Comparison of ENCODE assay signal across 8 cellular contexts in the genomic region with DNA sequence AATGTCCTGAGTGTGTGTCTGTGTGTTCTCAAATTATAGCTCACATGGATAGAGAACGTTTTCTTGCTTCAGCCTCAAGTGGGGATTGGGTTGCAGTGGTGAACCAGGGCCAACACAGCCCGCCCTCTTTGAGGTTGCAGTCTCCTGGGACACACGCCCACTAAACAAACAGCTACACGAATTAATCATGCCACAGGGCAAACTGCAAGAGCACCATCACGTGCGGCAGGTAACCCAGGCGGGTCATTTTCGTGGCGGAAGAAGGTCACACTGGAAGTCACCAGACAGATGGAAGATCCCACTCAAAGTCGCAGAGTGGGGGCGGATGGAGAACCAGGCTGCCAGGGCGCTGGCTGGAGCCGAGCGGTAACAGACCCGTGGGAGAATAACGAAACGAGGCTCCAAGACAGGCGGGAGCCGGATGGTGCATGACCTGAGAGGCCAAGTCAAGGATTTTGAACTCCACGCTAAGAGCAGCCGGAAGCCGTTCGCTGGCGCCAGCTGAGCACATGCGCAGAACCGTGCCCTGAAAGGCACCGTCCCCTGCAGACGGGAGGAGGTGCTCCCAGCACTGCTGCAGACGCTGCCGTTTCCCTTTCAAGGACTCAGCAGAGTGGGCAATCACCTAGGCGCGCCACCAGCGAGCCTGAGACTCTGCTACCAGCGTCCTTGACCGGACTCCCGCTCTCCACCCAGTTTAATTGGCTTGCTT. TPM values are rescaled to one million over a fixed set of nuclear protein-coding genes. Genes with fewer than 3 reads are reported as not detected.
A peak's percentile ranks its signal among the peaks of the same experiment; 100 is the strongest.
DNase-seq lines count a peak whose midpoint lies in the region; ATAC-seq and TF ChIP-seq lines count a peak whose summit lies in the region.

No MANE protein-coding gene starts in this region.

- POLR2A ChIA-PET in A673 (lab: Charles Lee; ENCODE audit: low non-redundant PET) = no interaction called here

- H3K36me3 ChIP-seq in A673 (ENCODE audit: insufficient read depth, low read length, poor library complexity, severe bottlenecking) = no peaks in the 10 kb centered on the region
- no peaks in the 10 kb centered on the region for H3K36me3 ChIP-seq in Karpas-422 (ENCODE audit: insufficient read depth, low read length)

- no peaks in the 10 kb centered on the region for H3K9me2 ChIP-seq in Karpas-422 (replicated peaks; ENCODE audit: insufficient read depth, low read length)

- H3K4me3 ChIP-seq in A673 (ENCODE audit: low read depth, low read length, poor library complexity, severe bottlenecking) = peak overlapping the region; percentile 46
- H3K4me3 ChIP-seq in Karpas-422 (ENCODE audit: low read length) = peak overlapping the region; percentile 58
- H3K4me3 ChIP-seq in epithelial cell of proximal tubule (ENCODE audit: low read depth, low read length) = peak overlapping the region; percentile 49

- intact Hi-C loops in A673 (cut with micrococcal nuclease; ENCODE audit: unreplicated experiment) = no loop called here

- H3K27ac ChIP-seq in A673 (ENCODE audit: low read depth, low read length, poor library complexity, severe bottlenecking) (no peak overlapping the region), Karpas-422 (ENCODE audit: low read length) (no peak overlapping the region)

- TF ChIP-seq CTCF in A673 (conservative IDR thresholded peaks at IDR 0.05; ENCODE audit: low read depth, low read length) (no peak), GM13976 (IDR thresholded peaks at IDR 0.05; ENCODE audit: borderline replicate concordance, control extremely low read depth, extremely low read depth, insufficient read depth, missing control alignments) (no peak), epithelial cell of proximal tubule (conservative IDR thresholded peaks at IDR 0.05; ENCODE audit: low read depth, low read length) (no peak), omental fat pad (IDR thresholded peaks at IDR 0.05) (no peak)

- H3K27me3 ChIP-seq in A673 (replicated peaks; ENCODE audit: insufficient read depth, low read depth, low read length, poor library complexity) (no peaks in the 10 kb centered on the region), Karpas-422 (ENCODE audit: low read length) (no peaks in the 10 kb centered on the region)

- H3K4me1 ChIP-seq in A673 (ENCODE audit: insufficient read depth, low read length, poor library complexity, severe bottlenecking) (peaks cover 10% of the 10 kb centered on the region), Karpas-422 (ENCODE audit: low read length) (peaks cover 20% of the 10 kb centered on the region)

- H3K9ac ChIP-seq in Karpas-422 (ENCODE audit: low read length) = peak overlapping the region; percentile 61

- H3K9me3 ChIP-seq in A673 (ENCODE audit: low read depth, low read length, poor library complexity, severe bottlenecking) (no peaks in the 10 kb centered on the region), Karpas-422 (ENCODE audit: low read length) (no peaks in the 10 kb centered on the region)

- ATAC-seq in omental fat pad (ENCODE audit: low FRiP score) (peak; percentile 57), GM18517 (IDR thresholded peaks at IDR 0.05; ENCODE audit: unreplicated experiment) (no peak), GM21717 (IDR thresholded peaks at IDR 0.05; ENCODE audit: unreplicated experiment) (no peak)

- H3K79me2 ChIP-seq in Karpas-422 (ENCODE audit: low read length) = no peaks in the 10 kb centered on the region

- no TSS peak for BruUV-seq in A673 (replicated peaks; lab: Mats Ljungman, UMichigan)

- H2AFZ ChIP-seq in Karpas-422 (ENCODE audit: low read length) = peak overlapping the region; percentile 70; the same call in 1 of the 2 replicates

- peak overlapping the region; percentile 68 for H3K4me2 ChIP-seq in Karpas-422 (ENCODE audit: low read depth, low read length, poor library complexity, severe bottlenecking)

- CTCF ChIA-PET in A673 (lab: Charles Lee) = no interaction called here

- in situ Hi-C loops in GM13976 (cut with MboI; ENCODE audit: low sequenced_read_pairs, unreplicated experiment) = no loop called here

- DNase-seq in A673 (ENCODE audit: low spot score) = peak; percentile 60
- peak; percentile 69 for DNase-seq in GM13976 (ENCODE audit: low spot score)
- peak; percentile 86 for DNase-seq in Karpas-422
- DNase-seq in SK-N-DZ (ENCODE audit: low spot score) = peak; percentile 56
- DNase-seq in epithelial cell of proximal tubule (ENCODE audit: low read depth) = no peak
- DNase-seq in omental fat pad (ENCODE audit: low spot score) = no peak

- no peaks in the 10 kb centered on the region for H4K20me1 ChIP-seq in Karpas-422 (ENCODE audit: insufficient read depth, low read depth, low read length)

RNA-seq across cellular contexts. Expression of a gene that starts 10.7 kb away (rescaled TPM):
- 1.1 and 1.2 TPM in 2 replicates for total RNA-seq in A673 (2021)
- 0.18 and 0.26 TPM in 2 replicates for total RNA-seq in Karpas-422 (2014; rRNA removed; shearing (Covaris generic); ENCODE audit: low replicate concordance)
- polyA plus RNA-seq in SK-N-DZ (2014; cell fraction: cytosol; rRNA removed) = 2.6 and 3.0 TPM in 2 replicates
- polyA plus RNA-seq in SK-N-DZ (2014; cell fraction: nucleus; rRNA removed) = 7.3 and 9.7 TPM in 2 replicates
- total RNA-seq in epithelial cell of proximal tubule = 1.4 and 1.7 TPM in 2 replicates
- 10 to 100 TPM in 3 of 4 donors, 1 to 10 TPM in 1; 7.3 to 16.6 (median 12.4) TPM for total RNA-seq in omental fat pad

RNA-seq across cellular contexts. Expression of a gene that starts 26.4 kb away (rescaled TPM):
- total RNA-seq in A673 (2021) (30.3 and 31.6 TPM in 2 replicates), epithelial cell of proximal tubule (5.0 and 7.0 TPM in 2 replicates), omental fat pad (10 to 100 TPM; 16.8 to 35.0 (median 22.2) TPM)
- 22.4 and 32.1 TPM in 2 replicates for total RNA-seq in Karpas-422 (2014; rRNA removed; shearing (Covaris generic); ENCODE audit: low replicate concordance)
- polyA plus RNA-seq in SK-N-DZ (2014; cell fraction: cytosol; rRNA removed) = 7.8 and 9.1 TPM in 2 replicates
- 13.9 and 18.7 TPM in 2 replicates for polyA plus RNA-seq in SK-N-DZ (2014; cell fraction: nucleus; rRNA removed)

Comparison
In these comparisons a context has a peak if more than half of its experiments do, and no peak if none do; other contexts are left out.
1. DNase-seq: peak in A673 (single experiment), GM13976 (single experiment), Karpas-422 (single experiment) and SK-N-DZ (single experiment); none in epithelial cell of proximal tubule (single experiment) and omental fat pad (single experiment).
2. Peak in every context shown above with its lines, with median percentiles within 50 percentile points of each other: H3K4me3 ChIP-seq.